Comparison of ENCODE assay signal across 8 cellular contexts in genomic region chr3:128787256-128788253, GRCh38.
DNase-seq lines count a peak whose midpoint lies in the region; ATAC-seq and TF ChIP-seq lines count a peak whose summit lies in the region.

No MANE protein-coding gene starts in this region.

- POLR2A ChIA-PET in activated CD4-positive, alpha-beta memory T cell treated with anti-CD3 and anti-CD28 coated beads, Interleukin-2, amount 10 ng/mL, durations not matched to agents 7 days and 5 days (lab: Charles Lee) = interaction anchor here (0.6 to 4.1 kb wide), 20 partner anchors 10 to 333 kb away, joined by 3 to 33 read pairs (median 5); partner anchors contain the start of genes RAB43, RAB7A and RPN1

- H3K36me3 ChIP-seq in Karpas-422 (ENCODE audit: insufficient read depth, low read length) (no peaks in the 10 kb centered on the region), upper lobe of right lung (no peaks in the 10 kb centered on the region)

- H3K27me3 ChIP-seq in Karpas-422 (ENCODE audit: low read length) = no peaks in the 10 kb centered on the region
- H3K27me3 ChIP-seq in upper lobe of right lung = no peaks in the 10 kb centered on the region

- H3K4me3 ChIP-seq in Karpas-422 (ENCODE audit: low read length) = no peak overlapping the region
- no peak overlapping the region for H3K4me3 ChIP-seq in upper lobe of right lung

- H2AFZ ChIP-seq in Karpas-422 (ENCODE audit: low read length) = no peak overlapping the region

- peaks cover 74% of the 10 kb centered on the region for H3K4me1 Mint-ChIP-seq in activated CD4-positive, alpha-beta memory T cell treated with anti-CD3 and anti-CD28 coated beads, Interleukin-2, amount 10 ng/mL, durations not matched to agents 7 days and 5 days

- peak overlapping the region; percentile 19; the same call in 1 of the 2 replicates for H3K27ac ChIP-seq in Karpas-422 (ENCODE audit: low read length)
- no peak overlapping the region for H3K27ac ChIP-seq in upper lobe of right lung

- DNase-seq in activated naive CD4-positive, alpha-beta T cell treated with Interleukin-2 at 50 U/mL for 16 hours = peak; percentile 38
- DNase-seq in activated naive CD4-positive, alpha-beta T cell (lab: John Stamatoyannopoulos, UW) = no peak
- DNase-seq in Karpas-422 (peak; percentile 74), iPS DF 4.7 (ENCODE audit: extremely low read depth, low spot score) (peak; percentile 14), upper lobe of right lung (no peak), NCI-H187 (lab: John Stamatoyannopoulos, UW) (no peak)
- peak; percentile 44 for DNase-seq in activated CD4-positive, alpha-beta memory T cell treated with anti-CD3 and anti-CD28 coated beads, Interleukin-2, amount 10 ng/mL, durations not matched to agents 7 days and 5 days

- no peaks in the 10 kb centered on the region for H3K9me3 ChIP-seq in Karpas-422 (ENCODE audit: low read length)
- no peaks in the 10 kb centered on the region for H3K9me3 ChIP-seq in upper lobe of right lung

- peaks cover 49% of the 10 kb centered on the region for H3K4me1 ChIP-seq in Karpas-422 (ENCODE audit: low read length)
- peaks cover 42% of the 10 kb centered on the region for H3K4me1 ChIP-seq in upper lobe of right lung

- TF ChIP-seq CTCF in upper lobe of right lung (IDR thresholded peaks at IDR 0.05) = peak; percentile 27

- peaks cover 98% of the 10 kb centered on the region for H3K79me2 ChIP-seq in Karpas-422 (ENCODE audit: low read length)

- peak overlapping the region; percentile 8 for H3K4me2 ChIP-seq in Karpas-422 (ENCODE audit: low read depth, low read length, poor library complexity, severe bottlenecking)

- CTCF ChIA-PET in activated CD4-positive, alpha-beta memory T cell treated with anti-CD3 and anti-CD28 coated beads, Interleukin-2, amount 10 ng/mL, durations not matched to agents 7 days and 5 days (lab: Charles Lee) = interaction anchor here (0.6 to 4.9 kb wide), 12 partner anchors 9 to 350 kb away, joined by 3 to 47 read pairs (median 6); partner anchors contain the start of gene RAB7A

- peak overlapping the region; percentile 60 for H3K4me3 Mint-ChIP-seq in activated CD4-positive, alpha-beta memory T cell treated with anti-CD3 and anti-CD28 coated beads, Interleukin-2, amount 10 ng/mL, durations not matched to agents 7 days and 5 days

- peak overlapping the region; percentile 87 for H3K27ac Mint-ChIP-seq in activated CD4-positive, alpha-beta memory T cell treated with anti-CD3 and anti-CD28 coated beads, Interleukin-2, amount 10 ng/mL, durations not matched to agents 7 days and 5 days

- H4K20me1 ChIP-seq in Karpas-422 (ENCODE audit: insufficient read depth, low read depth, low read length) = peaks cover 29% of the 10 kb centered on the region; the same call in 1 of the 2 replicates

- no peak overlapping the region for H3K9ac ChIP-seq in Karpas-422 (ENCODE audit: low read length)

- H3K27me3 Mint-ChIP-seq in activated CD4-positive, alpha-beta memory T cell treated with anti-CD3 and anti-CD28 coated beads, Interleukin-2, amount 10 ng/mL, durations not matched to agents 7 days and 5 days = no peaks in the 10 kb centered on the region

- no peaks in the 10 kb centered on the region for H3K9me2 ChIP-seq in Karpas-422 (replicated peaks; ENCODE audit: insufficient read depth, low read length)

- no peaks in the 10 kb centered on the region for H3K9me3 Mint-ChIP-seq in activated CD4-positive, alpha-beta memory T cell treated with anti-CD3 and anti-CD28 coated beads, Interleukin-2, amount 10 ng/mL, durations not matched to agents 7 days and 5 days

- peaks cover 12% of the 10 kb centered on the region for H3K36me3 Mint-ChIP-seq in activated CD4-positive, alpha-beta memory T cell treated with anti-CD3 and anti-CD28 coated beads, Interleukin-2, amount 10 ng/mL, durations not matched to agents 7 days and 5 days (ENCODE audit: low read depth)

- ATAC-seq in upper lobe of right lung = no peak
- no peak for ATAC-seq in HG02840 (IDR thresholded peaks at IDR 0.05; ENCODE audit: low FRiP score, unreplicated experiment)

- intact Hi-C loops in upper lobe of right lung (cut with DNase I) = no loop called here

Comparison
In these comparisons a context has a peak if more than half of its experiments do, and no peak if none do; other contexts are left out.
1. DNase-seq: peak in activated naive CD4-positive, alpha-beta T cell treated with Interleukin-2 at 50 U/mL for 16 hours (single experiment), Karpas-422 (single experiment), activated CD4-positive, alpha-beta memory T cell treated with anti-CD3 and anti-CD28 coated beads, Interleukin-2, amount 10 ng/mL, durations not matched to agents 7 days and 5 days (single experiment) and iPS DF 4.7 (single experiment); none in activated naive CD4-positive, alpha-beta T cell (0 of 4), upper lobe of right lung (single experiment) and NCI-H187 (0 of 2).